Comparison of ENCODE assay signal across 8 cellular contexts in genomic region chr5:147509710-147510651, GRCh38. TPM values are rescaled to one million over a fixed set of nuclear protein-coding genes. Genes with fewer than 3 reads are reported as not detected.
DNase-seq lines count a peak whose midpoint lies in the region; ATAC-seq lines count a peak whose summit lies in the region.

TSS of gene DPYSL3 (minus strand) at chr5:147510068. CDS start at chr5:147509858, 210 bp downstream.

- peak within 1 kb of the TSS; percentile 44 for H2AFZ ChIP-seq in neuron (ENCODE audit: low read depth, low read length)

- no peak for ATAC-seq in activated T-helper 17 cell treated with anti-CD3 and anti-CD28 coated beads, Interleukin-2, amount 50 U/mL, for 72 hours (replicated peaks)
- ATAC-seq in GM18867 (IDR thresholded peaks at IDR 0.05; ENCODE audit: unreplicated experiment) (no peak), GM21423 (IDR thresholded peaks at IDR 0.05; ENCODE audit: unreplicated experiment) (no peak), HG03460 (IDR thresholded peaks at IDR 0.05; ENCODE audit: unreplicated experiment) (no peak)

- H3K9me3 Mint-ChIP-seq in activated T-helper 17 cell treated with anti-CD3 and anti-CD28 coated beads, Interleukin-2, amount 50 U/mL, for 72 hours: no peaks in the 10 kb centered on the region

- peak within 1 kb of the TSS; percentile 65 for H3K4me3 ChIP-seq in neuron (ENCODE audit: low read length)

- DNase-seq in G401 (ENCODE audit: low spot score): peak; percentile 1
- DNase-seq in M059J (ENCODE audit: low read depth): peak; percentile 85
- peak; percentile 89 for DNase-seq in glomerular visceral epithelial cell (ENCODE audit: extremely low spot score)

- in situ Hi-C loops in G401 (cut with HindIII; ENCODE audit: low sequenced_read_pairs): no loop called here

- H3K4me1 ChIP-seq in neuron (ENCODE audit: insufficient read depth, low read length): peaks cover 16% of the 10 kb centered on the region

- no peaks in the 10 kb centered on the region for H3K9me3 ChIP-seq in neuron (ENCODE audit: low read length)

- no peaks in the 10 kb centered on the region for H3K36me3 ChIP-seq in neuron (ENCODE audit: insufficient read depth, low read length)

- peak within 1 kb of the TSS; percentile 8 for H3K4me3 Mint-ChIP-seq in activated T-helper 17 cell treated with anti-CD3 and anti-CD28 coated beads, Interleukin-2, amount 50 U/mL, for 72 hours

- H3K4me1 Mint-ChIP-seq in activated T-helper 17 cell treated with anti-CD3 and anti-CD28 coated beads, Interleukin-2, amount 50 U/mL, for 72 hours: peaks cover 5% of the 10 kb centered on the region

- H3K27me3 ChIP-seq in neuron (ENCODE audit: insufficient read depth, low read length): no peaks in the 10 kb centered on the region

- H3K36me3 Mint-ChIP-seq in activated T-helper 17 cell treated with anti-CD3 and anti-CD28 coated beads, Interleukin-2, amount 50 U/mL, for 72 hours (ENCODE audit: low read depth): no peaks in the 10 kb centered on the region

- H3K27ac Mint-ChIP-seq in activated T-helper 17 cell treated with anti-CD3 and anti-CD28 coated beads, Interleukin-2, amount 50 U/mL, for 72 hours: no peak within 1 kb of the TSS

- peaks cover 35% of the 10 kb centered on the region for H3K27me3 Mint-ChIP-seq in activated T-helper 17 cell treated with anti-CD3 and anti-CD28 coated beads, Interleukin-2, amount 50 U/mL, for 72 hours

RNA-seq across cellular contexts. Expression of gene DPYSL3, which starts in this region (rescaled TPM):
- 0.58 TPM in 1 of 2 replicates, not detected in the other for total RNA-seq in G401 (2014; rRNA removed; shearing (Covaris generic))
- 70.7 and 88.2 TPM in 2 replicates for total RNA-seq in M059J (2014; rRNA removed; shearing (Covaris generic))
- under 1 TPM in 1 of 2 donors, not detected in 1; 0.52 TPM for total RNA-seq in activated T-helper 17 cell treated with anti-CD3 and anti-CD28 coated beads, Interleukin-2, amount 50 U/mL, for 72 hours

Comparison
In these comparisons a context has a peak if more than half of its experiments do, and no peak if none do; other contexts are left out.
1. RNA of gene DPYSL3 (total RNA-seq): 70.7 to 88.2 TPM in M059J; 0.58 TPM in G401 and 0.52 TPM in activated T-helper 17 cell treated with anti-CD3 and anti-CD28 coated beads, Interleukin-2, amount 50 U/mL, for 72 hours; every median in the first group is over 10 times any median in the second.
2. Peak in DNase-seq in G401; RNA of the gene not detected or under 1 TPM.
3. DNase-seq: peak in every context shown above with its lines; median percentile 89 in glomerular visceral epithelial cell; 85 in M059J; 1 in G401.